Comparison of ENCODE assay signal across 9 cellular contexts in the genomic region with DNA sequence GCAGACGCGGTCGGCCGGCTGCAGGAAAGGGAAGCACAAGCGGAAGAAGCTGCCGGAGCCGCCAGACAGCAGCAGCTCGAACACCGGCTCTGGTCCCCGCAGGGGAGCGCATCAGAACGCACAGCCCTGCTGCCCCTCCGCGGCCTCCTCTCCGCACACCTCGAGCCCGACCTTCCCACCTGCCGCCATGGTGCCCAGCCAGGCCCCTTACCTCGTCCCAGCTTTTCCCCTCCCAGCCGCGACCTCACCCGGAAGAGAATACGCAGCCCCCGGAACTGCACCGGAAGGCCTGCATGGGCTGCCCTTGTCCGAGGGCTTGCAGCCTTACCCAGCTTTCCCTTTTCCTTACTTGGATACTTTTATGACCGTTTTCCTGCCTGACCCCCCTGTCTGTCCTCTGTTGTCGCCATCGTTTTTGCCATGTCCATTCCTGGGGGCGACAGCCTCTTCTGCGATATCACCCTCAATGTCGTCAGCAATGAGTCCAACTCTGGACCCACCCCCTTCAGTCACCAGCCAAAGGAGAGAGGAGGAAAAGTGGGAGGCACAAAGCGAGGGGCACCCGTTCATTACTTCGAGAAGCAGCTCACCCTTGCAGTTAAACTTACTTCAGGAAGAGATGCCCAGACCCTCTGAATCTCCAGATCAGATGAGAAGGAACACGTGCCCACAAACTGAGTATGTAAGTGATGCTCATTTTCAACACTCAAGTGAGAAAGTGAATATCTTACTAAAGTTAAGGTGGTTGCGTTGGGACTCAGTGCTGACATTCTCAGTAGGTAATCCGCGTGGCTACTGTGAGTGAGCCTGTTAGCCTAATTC. TPM values are rescaled to one million over a fixed set of nuclear protein-coding genes. Genes with fewer than 3 reads are reported as not detected.
DNase-seq lines count a peak whose midpoint lies in the region; ATAC-seq and TF ChIP-seq lines count a peak whose summit lies in the region.
"Had no signal": no experiment of that assay in that cellular context is flagged by ENCODE, and none has a peak within 500 bp of the region (broad histone marks: within the 10 kb centered on the region; RNA-seq: fewer than 3 reads in every experiment).

No MANE protein-coding gene starts in this region.

- ATAC-seq in omental fat pad (ENCODE audit: low FRiP score) (no peak), gastrocnemius medialis (no peak)

- DNase-seq in HUDEP-2 (lab: John Stamatoyannopoulos, UW; ENCODE audit: unreplicated experiment in 76 of 76) (peak in 39 of 76 experiments; percentile 8 to 62 (median 33)), activated T-cell treated with anti-CD3 and anti-CD28 coated beads for 1 hour (ENCODE audit: low read depth) (peak; percentile 18), fibroblast of pulmonary artery (ENCODE audit: low read depth) (peak; percentile 29), omental fat pad (ENCODE audit: low spot score) (no peak), SW 1271 (lab: John Stamatoyannopoulos, UW) (no peak), germinal center (ENCODE audit: low spot score) (no peak), gastrocnemius medialis (no peak)
- DNase-seq in stimulated activated CD8-positive, alpha-beta memory T cell treated with anti-CD3 and anti-CD28 coated beads, Interleukin-4, amount 100 ng/mL, for 48 hours = peak; percentile 50

- no peak for TF ChIP-seq POLR2A in gastrocnemius medialis (IDR thresholded peaks at IDR 0.05)

- in situ Hi-C loops in gastrocnemius medialis (cut with MboI; ENCODE audit: low sequenced_read_pairs in 4 of 4) = no loop called here

- intact Hi-C loops in gastrocnemius medialis (cut with DNase I; ENCODE audit: low total_unique reads) = no loop called here

- no peaks in the 10 kb centered on the region for H3K9me3 ChIP-seq in gastrocnemius medialis

- H3K27ac ChIP-seq in gastrocnemius medialis = peak overlapping the region in 1 of 4 donors; percentile 14

- H3K4me1 ChIP-seq in gastrocnemius medialis = peaks cover 0 to 5% of the 10 kb centered on the region in 2 donors

- H3K27me3 ChIP-seq in gastrocnemius medialis = no peaks in the 10 kb centered on the region

- H3K36me3 ChIP-seq in gastrocnemius medialis = peaks cover 3 to 71% of the 10 kb centered on the region in 2 donors

- peak overlapping the region; percentile 56 for H3K4me3 ChIP-seq in fibroblast of pulmonary artery (replicated peaks; ENCODE audit: low read depth, low read length)
- peak overlapping the region in 1 of 4 donors; percentile 25 for H3K4me3 ChIP-seq in gastrocnemius medialis

- TF ChIP-seq CTCF in fibroblast of pulmonary artery (IDR thresholded peaks at IDR 0.05; ENCODE audit: low read length, missing control alignments) (no peak), omental fat pad (IDR thresholded peaks at IDR 0.05) (no peak), gastrocnemius medialis (IDR thresholded peaks at IDR 0.05 in 4 of 5, conservative IDR thresholded peaks at IDR 0.05 in 1 of 5) (no peak)

RNA-seq across cellular contexts. Expression of a gene that starts 25.5 kb away (rescaled TPM):
- under 1 TPM in 1 of 4 donors, not detected in 3; 0.65 TPM for total RNA-seq in omental fat pad
- not detected for total RNA-seq in gastrocnemius medialis
- total RNA-seq: temporal lobe had no signal

RNA-seq across cellular contexts. Expression of a gene that starts 43.3 kb away (rescaled TPM):
- total RNA-seq in omental fat pad = 10 to 100 TPM in 3 of 4 donors, 1 to 10 TPM in 1; 8.6 to 13.9 (median 12.2) TPM
- 1 to 10 TPM; 3.7 to 7.1 (median 5.5) TPM for total RNA-seq in gastrocnemius medialis

RNA-seq across cellular contexts. Expression of a gene that starts 56.2 kb away (rescaled TPM):
- total RNA-seq in omental fat pad (100 to 1,000 TPM; 107 to 125 (median 115) TPM), gastrocnemius medialis (10 to 100 TPM; 63.7 to 71.2 (median 69.7) TPM)

Comparison
In these comparisons a context has a peak if more than half of its experiments do, and no peak if none do; other contexts are left out.
1. DNase-seq: peak in HUDEP-2 (39 of 76), activated T-cell treated with anti-CD3 and anti-CD28 coated beads for 1 hour (single experiment), fibroblast of pulmonary artery (single experiment) and stimulated activated CD8-positive, alpha-beta memory T cell treated with anti-CD3 and anti-CD28 coated beads, Interleukin-4, amount 100 ng/mL, for 48 hours (single experiment); none in omental fat pad (single experiment), SW 1271 (0 of 2), germinal center (single experiment) and gastrocnemius medialis (0 of 2).